Comparison of ENCODE assay signal across 1 cellular context in genomic region chr17:61452301-61453290, GRCh38.
TF ChIP-seq lines count a peak whose summit lies in the region.

TSS of gene TBX4 (plus strand) at chr17:61452422. CDS start at chr17:61456491, 4,069 bp downstream.

TF ChIP-seq in GM23338, 12 proteins besides CTCF, POLR2A, EP300 and RAD21:
- TF ChIP-seq ZNF462 (CRISPR knock-in tag; IDR thresholded peaks at IDR 0.05), result no peak
- TF ChIP-seq ETS1 (IDR thresholded peaks at IDR 0.05), result no peak
- TF ChIP-seq EZH2phosphoT487 (IDR thresholded peaks at IDR 0.05; ENCODE audit: unreplicated experiment), result peak; percentile 44
- no peak for TF ChIP-seq STAT1 (IDR thresholded peaks at IDR 0.05; ENCODE audit: unreplicated experiment)
- no peak for TF ChIP-seq REST (IDR thresholded peaks at IDR 0.05; ENCODE audit: unreplicated experiment)
- TF ChIP-seq EZH2 (IDR thresholded peaks at IDR 0.05; ENCODE audit: low read depth, unreplicated experiment), result peak; percentile 99
- no peak for TF ChIP-seq ZNF114 (CRISPR knock-in tag; IDR thresholded peaks at IDR 0.05)
- no peak for TF ChIP-seq NANOG (IDR thresholded peaks at IDR 0.05; ENCODE audit: borderline replicate concordance)
- TF ChIP-seq ZNF331 (CRISPR knock-in tag; IDR thresholded peaks at IDR 0.05; ENCODE audit: low read depth), result no peak
- no peak for TF ChIP-seq POLR2AphosphoS5 (IDR thresholded peaks at IDR 0.05; ENCODE audit: low read depth)
- TF ChIP-seq CREB1 (CRISPR knock-in tag; IDR thresholded peaks at IDR 0.05; ENCODE audit: low read depth), result peak; percentile 88
